1 cellular context compared by ENCODE assay signal in genomic region chr11:78138694-78139421, GRCh38.
TF ChIP-seq lines count a peak whose summit lies in the region.

No MANE protein-coding gene starts in this region.

TF ChIP-seq in GM12878, 131 proteins besides CTCF, POLR2A, EP300 and RAD21:
- TF ChIP-seq GATAD2B (conservative IDR thresholded peaks at IDR 0.05; ENCODE audit: low read depth) (no peak), MYC (IDR thresholded peaks at IDR 0.05; ENCODE audit: insufficient read depth, insufficient read length, insufficient replicate concordance, low read length, severe bottlenecking) (no peak), KDM1A (IDR thresholded peaks at IDR 0.05; ENCODE audit: borderline replicate concordance) (0 out of 2 replicates have a peak, but pooled peaks have one; percentile 43), MEF2B (IDR thresholded peaks at IDR 0.05; ENCODE audit: partially characterized antibody, poor library complexity, severe bottlenecking) (peak; percentile 0), IKZF2 (IDR thresholded peaks at IDR 0.05) (0 out of 4 replicates have a peak, but pooled peaks of 1 of the 2 experiments have one; percentile 6), TARDBP (IDR thresholded peaks at IDR 0.05; ENCODE audit: borderline replicate concordance) (0 out of 2 replicates have a peak, but pooled peaks have one; percentile 46), SMARCA5 (IDR thresholded peaks at IDR 0.05) (peak; percentile 57; the same call in 1 of the 2 replicates), SMAD5 (IDR thresholded peaks at IDR 0.05; ENCODE audit: low read depth) (0 out of 2 replicates have a peak, but pooled peaks have one; percentile 6), EGR1 (IDR thresholded peaks at IDR 0.05; ENCODE audit: borderline replicate concordance in 1 of 2, low read depth in 2 of 2, low read length in 2 of 2) (no peak), CHD1 (IDR thresholded peaks at IDR 0.05; ENCODE audit: low read depth, low read length) (0 out of 2 replicates have a peak, but pooled peaks have one; percentile 65)
